Comparison of ENCODE assay signal across 1 cellular context in the genomic region with DNA sequence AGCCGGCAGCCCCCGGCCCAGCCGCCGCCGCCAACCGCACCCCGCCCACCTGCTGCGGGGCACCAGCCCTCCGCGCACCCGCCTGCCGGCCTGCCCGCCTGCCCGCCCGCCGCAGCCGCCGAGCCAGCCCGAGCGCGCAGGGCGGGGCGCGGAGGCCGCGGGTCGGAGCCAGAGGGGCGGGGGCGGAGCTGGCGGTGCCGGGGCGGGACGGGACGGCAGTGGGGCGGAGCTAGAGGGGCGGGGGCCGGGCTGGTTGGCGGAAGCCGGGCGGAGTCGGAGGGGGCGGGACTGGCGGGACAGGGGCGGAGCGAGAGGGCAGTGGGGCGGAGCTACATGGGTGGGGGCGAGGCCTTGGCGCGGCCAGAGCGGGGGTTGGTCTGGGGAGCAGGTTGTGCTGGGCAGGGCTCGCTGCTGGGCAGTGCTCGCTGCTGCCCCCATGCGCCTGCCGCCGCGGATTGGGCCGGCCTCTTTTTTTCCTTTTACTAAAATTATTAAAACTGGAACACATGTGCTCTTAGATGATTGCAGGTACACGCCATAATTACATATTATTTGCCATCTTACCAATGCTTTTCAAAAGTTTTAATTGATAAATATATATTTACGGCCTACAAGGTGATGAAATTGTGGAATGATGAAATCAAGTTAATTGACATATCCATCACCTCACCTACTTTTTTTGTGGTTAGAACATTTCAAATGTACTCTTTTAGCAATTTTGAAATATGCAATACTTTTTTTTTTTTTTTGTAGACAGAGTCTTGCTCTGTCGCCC.
TF ChIP-seq lines count a peak whose summit lies in the region.

TSS of gene SH3GLB2 (minus strand) at position 140 of the 775 bp plus-strand sequence. CDS start 177 bp downstream, outside the sequence.

TF ChIP-seq in HEK293, 187 proteins besides CTCF, POLR2A, EP300 and RAD21 (continued from another document):
- TF ChIP-seq SALL2 (tag by site-specific recombination; IDR thresholded peaks at IDR 0.05; ENCODE audit: borderline replicate concordance) = no peak
- no peak for TF ChIP-seq ZNF501 (tag by site-specific recombination; IDR thresholded peaks at IDR 0.05)
- 0 out of 2 replicates have a peak, but pooled peaks have one; percentile 20 for TF ChIP-seq ZNF561 (tag by site-specific recombination; IDR thresholded peaks at IDR 0.05; ENCODE audit: borderline replicate concordance)
- no peak for TF ChIP-seq BCL11A (tag by site-specific recombination; IDR thresholded peaks at IDR 0.05; ENCODE audit: low read depth)
- 0 out of 2 replicates have a peak, but pooled peaks have one; percentile 37 for TF ChIP-seq KLF16 (tag by site-specific recombination; IDR thresholded peaks at IDR 0.05)
- TF ChIP-seq KLF7 (tag by site-specific recombination; IDR thresholded peaks at IDR 0.05; ENCODE audit: borderline replicate concordance) = no peak
- TF ChIP-seq SP3 (tag by site-specific recombination; IDR thresholded peaks at IDR 0.05) = peak; percentile 71
- peak; percentile 39; the same call in 1 of the 2 replicates for TF ChIP-seq ZNF324 (tag by site-specific recombination; IDR thresholded peaks at IDR 0.05)
- TF ChIP-seq ZNF785 (tag by site-specific recombination; IDR thresholded peaks at IDR 0.05) = no peak
